Comparison of ENCODE assay signal across 12 cellular contexts in genomic region chr1:159239551-159240220, GRCh38. TPM values are rescaled to one million over a fixed set of nuclear protein-coding genes. Genes with fewer than 3 reads are reported as not detected.
A peak's percentile ranks its signal among the peaks of the same experiment; 100 is the strongest.
DNase-seq lines count a peak whose midpoint lies in the region; ATAC-seq, FAIRE-seq and TF ChIP-seq lines count a peak whose summit lies in the region.
"Had no signal": no experiment of that assay in that cellular context is flagged by ENCODE, and none has a peak within 500 bp of the region (broad histone marks: within the 10 kb centered on the region; RNA-seq: fewer than 3 reads in every experiment).

No MANE protein-coding gene starts in this region.

- DNase-seq in bronchial epithelial cell (ENCODE audit: low read depth): peak; percentile 73
- DNase-seq in posterior cingulate gyrus: no peak
- no peak for DNase-seq in OCI-M1 (lab: John Stamatoyannopoulos, UW)
- no peak for DNase-seq in HEK293T (ENCODE audit: extremely low spot score)
- DNase-seq: Calu3, cortex of kidney, glutamatergic neuron, GOT3 had no signal

- CTCF ChIA-PET in HEK293T (lab: Yijun Ruan, JAX): no interaction called here

- no peak overlapping the region for H3K4me3 ChIP-seq in bronchial epithelial cell (ENCODE audit: low read depth, low read length)

- peak; percentile 70 for FAIRE-seq in bronchial epithelial cell (lab: Jason Lieb, UNC)

- no peaks in the 10 kb centered on the region for H3K27me3 ChIP-seq in bronchial epithelial cell (ENCODE audit: control insufficient read depth, insufficient read depth, low read length)

- intact Hi-C loops in posterior cingulate gyrus (cut with DNase I): no loop called here

- ATAC-seq in GM18520 (IDR thresholded peaks at IDR 0.05; ENCODE audit: unreplicated experiment) (peak; percentile 53), GM21381 (IDR thresholded peaks at IDR 0.05; ENCODE audit: unreplicated experiment) (peak; percentile 81), HG03097 (IDR thresholded peaks at IDR 0.05; ENCODE audit: low FRiP score, unreplicated experiment) (peak; percentile 88)

- no peaks in the 10 kb centered on the region for H3K36me3 ChIP-seq in bronchial epithelial cell (ENCODE audit: control insufficient read depth, insufficient read depth, low read length)

- no peak for TF ChIP-seq CTCF in bronchial epithelial cell (IDR thresholded peaks at IDR 0.05; ENCODE audit: insufficient read depth, low read length, severe bottlenecking)

- POLR2A ChIA-PET in HEK293T (lab: Yijun Ruan, JAX): no interaction called here

TF ChIP-seq in HEK293T, 16 proteins besides CTCF, POLR2A, EP300 and RAD21:
- TF ChIP-seq ZNF384 (IDR thresholded peaks at IDR 0.05): no peak
- no peak for TF ChIP-seq TARDBP (IDR thresholded peaks at IDR 0.05)
- TF ChIP-seq HDGF (IDR thresholded peaks at IDR 0.05; ENCODE audit: borderline replicate concordance): no peak
- no peak for TF ChIP-seq BHLHE40 (IDR thresholded peaks at IDR 0.05; ENCODE audit: borderline replicate concordance)
- TF ChIP-seq L3MBTL2 (conservative IDR thresholded peaks at IDR 0.05): no peak
- no peak for TF ChIP-seq FOXA1 (IDR thresholded peaks at IDR 0.05)
- TF ChIP-seq ARNT (IDR thresholded peaks at IDR 0.05): no peak
- TF ChIP-seq, protein P1, sequence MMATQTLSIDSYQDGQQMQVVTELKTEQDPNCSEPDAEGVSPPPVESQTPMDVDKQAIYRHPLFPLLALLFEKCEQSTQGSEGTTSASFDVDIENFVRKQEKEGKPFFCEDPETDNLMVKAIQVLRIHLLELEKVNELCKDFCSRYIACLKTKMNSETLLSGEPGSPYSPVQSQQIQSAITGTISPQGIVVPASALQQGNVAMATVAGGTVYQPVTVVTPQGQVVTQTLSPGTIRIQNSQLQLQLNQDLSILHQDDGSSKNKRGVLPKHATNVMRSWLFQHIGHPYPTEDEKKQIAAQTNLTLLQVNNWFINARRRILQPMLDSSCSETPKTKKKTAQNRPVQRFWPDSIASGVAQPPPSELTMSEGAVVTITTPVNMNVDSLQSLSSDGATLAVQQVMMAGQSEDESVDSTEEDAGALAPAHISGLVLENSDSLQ (IDR thresholded peaks at IDR 0.05): no peak
- no peak for TF ChIP-seq SUZ12 (IDR thresholded peaks at IDR 0.05)
- no peak for TF ChIP-seq NFRKB (IDR thresholded peaks at IDR 0.05)

RNA-seq across cellular contexts. Expression of gene ACKR1, which starts 35.0 kb away (rescaled TPM):
- not detected in 2 replicates for total RNA-seq in bronchial epithelial cell
- total RNA-seq: Calu3, renal cortical epithelial cell had no signal
